In the genomic region with DNA sequence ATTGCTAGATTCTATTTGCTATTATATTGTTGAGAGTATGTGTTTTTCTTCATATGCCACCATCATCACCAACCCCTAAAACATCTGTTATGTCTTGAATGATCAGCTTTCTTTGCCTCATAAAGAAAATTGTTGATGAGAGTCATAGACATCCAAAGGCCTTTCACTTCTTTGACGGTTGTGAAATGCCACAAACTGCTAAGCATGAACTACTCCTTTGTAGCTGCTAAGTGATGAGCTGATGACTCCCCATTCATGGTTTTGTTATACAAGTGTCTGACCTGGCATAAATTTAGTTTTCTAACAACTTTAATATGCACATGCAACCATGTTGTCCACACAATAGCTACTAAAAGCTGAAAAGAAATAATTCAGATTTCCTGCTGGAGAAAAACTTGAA, we compare ENCODE assay signal across 8 cellular contexts. TPM values are rescaled to one million over a fixed set of nuclear protein-coding genes. Genes with fewer than 3 reads are reported as not detected.
A peak's percentile ranks its signal among the peaks of the same experiment; 100 is the strongest.
DNase-seq lines count a peak whose midpoint lies in the region; ATAC-seq and TF ChIP-seq lines count a peak whose summit lies in the region.

No MANE protein-coding gene starts in this region.

- H3K4me3 Mint-ChIP-seq in Caco-2 (ENCODE audit: unreplicated experiment) = peak overlapping the region; percentile 89

- no peaks in the 10 kb centered on the region for H3K9me3 Mint-ChIP-seq in Caco-2 (ENCODE audit: unreplicated experiment)

- no peak for ATAC-seq in GM19035 (IDR thresholded peaks at IDR 0.05; ENCODE audit: unreplicated experiment)

- H3K9ac ChIP-seq in rectal smooth muscle tissue (ENCODE audit: low read length) = no peak overlapping the region

- H3K4me1 ChIP-seq in Caco-2 = 0 out of 2 replicates have a peak, but pooled peaks cover 5% of the 10 kb centered on the region
- H3K4me1 ChIP-seq in PC-9 (replicated peaks; ENCODE audit: insufficient read depth) = peaks cover 28% of the 10 kb centered on the region
- peaks cover 3% of the 10 kb centered on the region for H3K4me1 ChIP-seq in rectal smooth muscle tissue (ENCODE audit: control insufficient read depth, insufficient read depth, low read length)

- intact Hi-C loops in Caco-2 (cut with micrococcal nuclease; ENCODE audit: unreplicated experiment) (loop anchor here (1.0 to 10.0 kb wide), 2 partner anchors 429 to 744 kb away; no protein-coding TSS in a partner anchor), PC-9 (cut with micrococcal nuclease; ENCODE audit: unreplicated experiment) (no loop called here)

- no peaks in the 10 kb centered on the region for H3K9me3 ChIP-seq in Caco-2
- H3K9me3 ChIP-seq in PC-9 (ENCODE audit: insufficient read depth, low read depth) = no peaks in the 10 kb centered on the region

- H3K27me3 Mint-ChIP-seq in Caco-2 (ENCODE audit: insufficient read depth, unreplicated experiment) = no peaks in the 10 kb centered on the region

- peak overlapping the region; percentile 91 for H3K4me2 ChIP-seq in PC-9

- H3K27me3 ChIP-seq in Caco-2 (replicated peaks; ENCODE audit: control insufficient read depth, insufficient read depth, low read length) (no peaks in the 10 kb centered on the region), PC-9 (ENCODE audit: insufficient read depth, low read depth) (no peaks in the 10 kb centered on the region), rectal smooth muscle tissue (ENCODE audit: control insufficient read depth, insufficient read depth, low read length) (no peaks in the 10 kb centered on the region)

- H3K36me3 Mint-ChIP-seq in Caco-2 (ENCODE audit: insufficient read depth, unreplicated experiment) = no peaks in the 10 kb centered on the region

- H3K9me2 ChIP-seq in PC-9 (ENCODE audit: insufficient read depth) = no peaks in the 10 kb centered on the region

- H3K27ac ChIP-seq in PC-9 (no peak overlapping the region), rectal smooth muscle tissue (ENCODE audit: low read depth, low read length) (no peak overlapping the region)

- H3K79me2 ChIP-seq in PC-9 (ENCODE audit: low read depth) = peaks cover 16% of the 10 kb centered on the region

- peak overlapping the region; percentile 34 for H3K4me3 ChIP-seq in Caco-2 (ENCODE audit: low read depth, low read length)
- H3K4me3 ChIP-seq in PC-9 = peak overlapping the region; percentile 73; the same call in 1 of the 2 replicates
- peak overlapping the region; percentile 66 for H3K4me3 ChIP-seq in rectal smooth muscle tissue (ENCODE audit: low read length)

- POLR2A ChIA-PET in Caco-2 (lab: Charles Lee) (interaction anchor here (1.1 kb wide), 1 partner anchor 9 kb away, joined by 3 read pairs; no protein-coding TSS in a partner anchor), PC-9 (lab: Charles Lee; ENCODE audit: unreplicated experiment) (interaction anchor here (0.6 kb wide), 1 partner anchor 65 kb away, joined by 3 read pairs; no protein-coding TSS in a partner anchor)

- no peak for TF ChIP-seq CTCF in Caco-2 (IDR thresholded peaks at IDR 0.05; ENCODE audit: insufficient read depth in 1 of 2, low read depth in 1 of 2, low read length in 1 of 2, severe bottlenecking in 1 of 2, unreplicated experiment in 1 of 2)
- no peak for TF ChIP-seq CTCF in PC-9 (conservative IDR thresholded peaks at IDR 0.05)

- no TSS peak for BruUV-seq in Caco-2 (replicated peaks; lab: Mats Ljungman, UMichigan)
- BruUV-seq in PC-9 (replicated peaks; lab: Mats Ljungman, UMichigan) = no TSS peak

- peak overlapping the region; percentile 91 for H2AFZ ChIP-seq in PC-9

- CTCF ChIA-PET in Caco-2 (lab: Charles Lee) = interaction anchor here (0.6 to 1.8 kb wide), 8 partner anchors 10 to 744 kb away, joined by 3 to 18 read pairs (median 6); partner anchors contain the start of gene ENPP3
- CTCF ChIA-PET in PC-9 (lab: Charles Lee) = interaction anchor here (0.5 to 1.3 kb wide), 6 partner anchors 10 to 1193 kb away, joined by 3 to 8 read pairs (median 4); no protein-coding TSS in a partner anchor

- no peaks in the 10 kb centered on the region for H4K20me1 ChIP-seq in PC-9 (ENCODE audit: insufficient read depth)

- no peak for TF ChIP-seq POLR2A in erythroblast (IDR thresholded peaks at IDR 0.05; ENCODE audit: low read length)

- H3F3A ChIP-seq in PC-9 (ENCODE audit: insufficient read depth, low read depth) = peaks cover 9% of the 10 kb centered on the region; the same call in 1 of the 2 replicates

- H3K36me3 ChIP-seq in Caco-2 (ENCODE audit: control insufficient read depth, insufficient read depth, low read length) (no peaks in the 10 kb centered on the region), PC-9 (ENCODE audit: low read depth) (peaks cover 17% of the 10 kb centered on the region; the same call in 1 of the 2 replicates), rectal smooth muscle tissue (ENCODE audit: control insufficient read depth, insufficient read depth, low read length) (peaks cover 6% of the 10 kb centered on the region)

- H3K27ac Mint-ChIP-seq in Caco-2 (ENCODE audit: unreplicated experiment) = no peak overlapping the region

- DNase-seq in Caco-2 (no peak), PC-9 (no peak), erythroblast (lab: John Stamatoyannopoulos, UW) (peak; percentile 26 to 38), NK-92 (lab: John Stamatoyannopoulos, UW; ENCODE audit: unreplicated experiment) (no peak), SIG-M5 treated with dmso at 0.1 percent for 504 hours (lab: John Stamatoyannopoulos, UW; ENCODE audit: unreplicated experiment) (no peak)
- DNase-seq in activated CD4-positive, CD25-positive, alpha-beta regulatory T cell treated with anti-CD3 and anti-CD28 coated beads, Interleukin-2, amount 50 U/mL, for 72 hours = no peak

- H3K4me1 Mint-ChIP-seq in Caco-2 (ENCODE audit: low read depth, unreplicated experiment) = no peaks in the 10 kb centered on the region

RNA-seq across cellular contexts. Expression of gene MED23, which starts 0.7 kb away (rescaled TPM):
- total RNA-seq in Caco-2 (2022) (19.1 and 22.4 TPM in 2 replicates), PC-9 (2021) (16.8 and 21.3 TPM in 2 replicates)

RNA-seq across cellular contexts. Expression of gene ENPP3, which starts 8.4 kb away (rescaled TPM):
- not detected in 2 replicates for total RNA-seq in Caco-2 (2022)
- total RNA-seq in PC-9 (2021) = not detected in 2 replicates

RNA-seq across cellular contexts. Expression of gene ARG1, which starts 55.7 kb away (rescaled TPM):
- not detected in 2 replicates for total RNA-seq in Caco-2 (2022)
- not detected in 2 replicates for total RNA-seq in PC-9 (2021)

Comparison
In these comparisons a context has a peak if more than half of its experiments do, and no peak if none do; other contexts are left out.
1. DNase-seq: peak in erythroblast (2 of 2); none in Caco-2 (0 of 2), PC-9 (0 of 2), NK-92 (single experiment), SIG-M5 treated with dmso at 0.1 percent for 504 hours (single experiment) and activated CD4-positive, CD25-positive, alpha-beta regulatory T cell treated with anti-CD3 and anti-CD28 coated beads, Interleukin-2, amount 50 U/mL, for 72 hours (single experiment).
2. Peak in every context shown above with its lines, with median percentiles within 50 percentile points of each other: H3K4me3 ChIP-seq.